Comparison of ENCODE assay signal across 12 cellular contexts in the genomic region with DNA sequence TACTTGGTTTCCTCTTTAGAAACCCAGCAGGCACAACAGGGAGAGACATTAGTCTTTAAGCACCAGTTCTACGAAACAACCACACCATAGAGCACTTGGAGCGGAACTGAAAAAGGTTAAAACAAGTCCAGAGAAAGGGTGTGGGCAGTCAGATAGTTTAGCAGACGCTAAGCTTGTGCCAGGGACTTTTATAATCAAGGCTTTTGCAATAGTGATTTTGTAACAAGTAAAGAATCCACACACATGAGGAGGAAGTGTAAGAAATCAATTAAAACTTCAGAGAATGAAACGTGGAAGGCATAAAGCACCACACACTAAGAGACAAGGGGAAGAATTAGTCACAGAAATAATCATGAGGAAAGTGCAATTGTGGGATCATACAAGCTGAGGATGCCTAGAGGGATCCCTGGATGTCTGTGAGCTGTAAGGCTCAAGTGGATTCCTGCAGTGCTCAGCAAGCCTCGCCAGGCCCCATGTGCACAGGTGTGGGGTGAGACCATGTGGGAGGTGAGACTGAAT. TPM values are rescaled to one million over a fixed set of nuclear protein-coding genes. Genes with fewer than 3 reads are reported as not detected.
DNase-seq lines count a peak whose midpoint lies in the region; ATAC-seq and TF ChIP-seq lines count a peak whose summit lies in the region.
"Had no signal": no experiment of that assay in that cellular context is flagged by ENCODE, and none has a peak within 500 bp of the region (broad histone marks: within the 10 kb centered on the region; RNA-seq: fewer than 3 reads in every experiment).

No MANE protein-coding gene starts in this region.

- peaks cover 6% of the 10 kb centered on the region for H3K27me3 Mint-ChIP-seq in activated T-helper 17 cell treated with anti-CD3 and anti-CD28 coated beads, Interleukin-2, amount 50 U/mL, for 72 hours

- no peaks in the 10 kb centered on the region for H3K27me3 ChIP-seq in HL-60 (ENCODE audit: insufficient read depth, poor library complexity, severe bottlenecking)
- H3K27me3 ChIP-seq: colonic mucosa had no signal

- intact Hi-C loops in left ventricle myocardium superior (cut with micrococcal nuclease): no loop called here

- no peaks in the 10 kb centered on the region for H3K9me3 Mint-ChIP-seq in activated T-helper 17 cell treated with anti-CD3 and anti-CD28 coated beads, Interleukin-2, amount 50 U/mL, for 72 hours

- no peak for TF ChIP-seq CTCF in HL-60 (IDR thresholded peaks at IDR 0.05; ENCODE audit: insufficient read depth, low read length)

- peaks cover 4% of the 10 kb centered on the region for H3K4me1 Mint-ChIP-seq in activated T-helper 17 cell treated with anti-CD3 and anti-CD28 coated beads, Interleukin-2, amount 50 U/mL, for 72 hours

- H3K36me3 Mint-ChIP-seq in activated T-helper 17 cell treated with anti-CD3 and anti-CD28 coated beads, Interleukin-2, amount 50 U/mL, for 72 hours (ENCODE audit: low read depth): no peaks in the 10 kb centered on the region

- H3K4me3 Mint-ChIP-seq in activated T-helper 17 cell treated with anti-CD3 and anti-CD28 coated beads, Interleukin-2, amount 50 U/mL, for 72 hours: no peak overlapping the region

- H3K27ac Mint-ChIP-seq in activated T-helper 17 cell treated with anti-CD3 and anti-CD28 coated beads, Interleukin-2, amount 50 U/mL, for 72 hours: peak overlapping the region; percentile 14

- peak; percentile 66 to 76 for DNase-seq in HL-60 (ENCODE audit: low read depth in 1 of 2, low spot score in 1 of 2)
- no peak for DNase-seq in left ventricle myocardium superior
- DNase-seq in activated CD4-positive, alpha-beta T cell treated with anti-CD3 and anti-CD28 coated beads, Interleukin-2, amount 50 U/mL, for 4 hours: no peak
- no peak for DNase-seq in NCI-H1105 treated with DMSO at 0.1 percent for 48 hours (lab: John Stamatoyannopoulos, UW)
- DNase-seq in erythroblast (lab: John Stamatoyannopoulos, UW): no peak
- DNase-seq: colonic mucosa; NCI-H1930; stimulated activated CD4-positive, alpha-beta T cell treated with anti-CD3 and anti-CD28 coated beads, Interleukin-12 subunit alpha, Interleukin-12 subunit beta, amount 100 ng/mL, for 4 hours; T-helper 1 cell had no signal

- H3K27ac ChIP-seq in HL-60 (replicated peaks): peak overlapping the region; percentile 24
- peak overlapping the region; percentile 4 for H3K27ac ChIP-seq in temporal lobe (ENCODE audit: low read depth, low read length)
- H3K27ac ChIP-seq: colonic mucosa had no signal

- TF ChIP-seq POLR2A in erythroblast (IDR thresholded peaks at IDR 0.05; ENCODE audit: low read length): no peak

- H3K4me3 ChIP-seq in HL-60 (replicated peaks; ENCODE audit: insufficient read depth, low read length): no peak overlapping the region
- H3K4me3 ChIP-seq: colonic mucosa had no signal

- ATAC-seq in activated T-helper 17 cell treated with anti-CD3 and anti-CD28 coated beads, Interleukin-2, amount 50 U/mL, for 72 hours (replicated peaks): no peak
- ATAC-seq in left ventricle myocardium superior: peak; percentile 87
- ATAC-seq in GM18873 (IDR thresholded peaks at IDR 0.05; ENCODE audit: low FRiP score, unreplicated experiment): no peak

RNA-seq across cellular contexts. Expression of a gene that starts 37.8 kb away (rescaled TPM):
- under 1 TPM in 1 of 2 donors, not detected in 1; 0.34 TPM for total RNA-seq in activated T-helper 17 cell treated with anti-CD3 and anti-CD28 coated beads, Interleukin-2, amount 50 U/mL, for 72 hours
- total RNA-seq in left ventricle myocardium superior (2.5 TPM), temporal lobe (0.49 TPM)

Comparison
In these comparisons a context has a peak if more than half of its experiments do, and no peak if none do; other contexts are left out.
1. DNase-seq: peak in HL-60 (2 of 2); none in left ventricle myocardium superior (single experiment), activated CD4-positive, alpha-beta T cell treated with anti-CD3 and anti-CD28 coated beads, Interleukin-2, amount 50 U/mL, for 4 hours (0 of 2), NCI-H1105 treated with DMSO at 0.1 percent for 48 hours (single experiment) and erythroblast (0 of 2).